9 cellular contexts compared by ENCODE assay signal in the genomic region with DNA sequence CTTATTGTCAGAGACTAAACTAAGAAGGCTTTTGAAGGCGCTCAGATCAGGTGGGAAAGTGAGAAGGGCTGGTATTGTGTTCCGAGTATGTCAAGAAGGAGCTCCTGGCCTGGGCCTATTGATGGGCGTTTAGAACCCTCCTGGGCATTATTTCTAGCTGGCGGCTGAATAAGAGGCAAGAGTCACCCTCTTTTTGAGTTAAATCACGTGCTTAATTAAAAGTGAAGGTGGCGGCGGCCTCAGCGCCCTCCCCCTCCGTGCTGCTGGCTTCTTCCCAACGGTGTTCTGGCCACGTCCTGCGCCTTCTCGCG. TPM values are rescaled to one million over a fixed set of nuclear protein-coding genes. Genes with fewer than 3 reads are reported as not detected.
A peak's percentile ranks its signal among the peaks of the same experiment; 100 is the strongest.
DNase-seq lines count a peak whose midpoint lies in the region; ATAC-seq, FAIRE-seq and TF ChIP-seq lines count a peak whose summit lies in the region.
"Had no signal": no experiment of that assay in that cellular context is flagged by ENCODE, and none has a peak within 500 bp of the region (broad histone marks: within the 10 kb centered on the region; RNA-seq: fewer than 3 reads in every experiment).

No MANE protein-coding gene starts in this region.

- H3K27me3 Mint-ChIP-seq in astrocyte (ENCODE audit: low read depth, unreplicated experiment), result peaks cover 30% of the 10 kb centered on the region

- no peak for FAIRE-seq in astrocyte (lab: Jason Lieb, UNC)

- no peak overlapping the region for H3K27ac Mint-ChIP-seq in astrocyte (ENCODE audit: unreplicated experiment)

- no peak overlapping the region for H3K9ac ChIP-seq in astrocyte (ENCODE audit: low read length)

- H3K36me3 ChIP-seq in H7 (replicated peaks; ENCODE audit: control insufficient read depth, insufficient read depth, low read length) (no peaks in the 10 kb centered on the region), astrocyte (ENCODE audit: insufficient read depth, low read length) (no peaks in the 10 kb centered on the region)
- H3K36me3 ChIP-seq: SJSA1 had no signal

- no peaks in the 10 kb centered on the region for H3K4me1 Mint-ChIP-seq in astrocyte (ENCODE audit: low read depth, unreplicated experiment)

- H3K4me3 ChIP-seq in H7 (ENCODE audit: insufficient read depth, low read depth, low read length) (peak overlapping the region; percentile 46), astrocyte (ENCODE audit: insufficient read depth, low read depth, low read length) (peak overlapping the region; percentile 46), mononuclear cell (ENCODE audit: low read length) (peak overlapping the region; percentile 45)

- H3K9me3 Mint-ChIP-seq in astrocyte (ENCODE audit: unreplicated experiment), result peaks cover 16% of the 10 kb centered on the region

- H3K9me3 ChIP-seq in astrocyte (ENCODE audit: insufficient read depth, low read depth, low read length) (peaks cover 3% of the 10 kb centered on the region), mononuclear cell (ENCODE audit: low read depth, low read length) (peaks cover 14% of the 10 kb centered on the region)

- H3K4me1 ChIP-seq in astrocyte (ENCODE audit: insufficient read depth, low read length), result peaks cover 5% of the 10 kb centered on the region
- H3K4me1 ChIP-seq in mononuclear cell (ENCODE audit: insufficient read depth, low read length), result peaks cover 28% of the 10 kb centered on the region

- peak overlapping the region; percentile 77 for H3K4me2 ChIP-seq in astrocyte (ENCODE audit: low read length)

- peak overlapping the region; percentile 75 for H3K4me3 Mint-ChIP-seq in astrocyte (ENCODE audit: unreplicated experiment)

- H2AFZ ChIP-seq in astrocyte (ENCODE audit: low read depth, low read length), result peak overlapping the region; percentile 56

- H3K27me3 ChIP-seq in H7 (ENCODE audit: control insufficient read depth, insufficient read depth, low read length) (peaks cover 52% of the 10 kb centered on the region), astrocyte (ENCODE audit: insufficient read depth, low read length) (peaks cover 69% of the 10 kb centered on the region), mononuclear cell (ENCODE audit: insufficient read depth, low read length) (peaks cover 83% of the 10 kb centered on the region)

- ATAC-seq in HG03439 (IDR thresholded peaks at IDR 0.05; ENCODE audit: unreplicated experiment), result no peak
- ATAC-seq in HG03520 (IDR thresholded peaks at IDR 0.05; ENCODE audit: unreplicated experiment), result no peak

- H3K27ac ChIP-seq in 22Rv1 (peak overlapping the region; percentile 83), astrocyte (ENCODE audit: low read depth, low read length) (no peak overlapping the region)
- H3K27ac ChIP-seq: SJSA1 had no signal

- H3K79me2 ChIP-seq in astrocyte (ENCODE audit: insufficient read depth, low read length), result no peaks in the 10 kb centered on the region

- peaks cover 2% of the 10 kb centered on the region for H3K36me3 Mint-ChIP-seq in astrocyte (ENCODE audit: low read depth, unreplicated experiment)

- H4K20me1 ChIP-seq in astrocyte (ENCODE audit: insufficient read depth, low read length), result peaks cover 5% of the 10 kb centered on the region

- TF ChIP-seq CTCF in 22Rv1 (IDR thresholded peaks at IDR 0.05) (no peak), astrocyte (IDR thresholded peaks at IDR 0.05; ENCODE audit: insufficient read depth, low read depth, low read length) (no peak)

- DNase-seq in H7, result no peak
- DNase-seq in astrocyte (ENCODE audit: low read depth), result no peak
- DNase-seq in pons (ENCODE audit: low spot score), result no peak
- DNase-seq in HT-29 (ENCODE audit: low spot score), result no peak

RNA-seq across cellular contexts. Expression of gene GNS, which starts 21.0 kb away (rescaled TPM):
- 27.5 and 34.7 TPM in 2 replicates for total RNA-seq in H7 (2014; rRNA removed; shearing (Covaris generic))
- 106 and 109 TPM in 2 replicates for total RNA-seq in astrocyte
- 126 TPM for total RNA-seq in mononuclear cell
- total RNA-seq in HT-29 (2014; rRNA removed; shearing (Covaris generic)), result 36.4 and 41.5 TPM in 2 replicates

RNA-seq across cellular contexts. Expression of gene TBC1D30, which starts 44.3 kb away (rescaled TPM):
- 0.62 and 1.4 TPM in 2 replicates for total RNA-seq in H7 (2014; rRNA removed; shearing (Covaris generic))
- total RNA-seq in astrocyte (1.2 TPM in 2 replicates), mononuclear cell (2.4 TPM)
- total RNA-seq in HT-29 (2014; rRNA removed; shearing (Covaris generic)), result 44.7 and 46.2 TPM in 2 replicates
- total RNA-seq: SJSA1 had no signal

Comparison
In these comparisons a context has a peak if more than half of its experiments do, and no peak if none do; other contexts are left out.
1. RNA of gene TBC1D30, which starts 44.3 kb away (total RNA-seq): 44.7 to 46.2 TPM in HT-29; 2.4 TPM in mononuclear cell (single experiment), 1.2 TPM in astrocyte and 0.62 to 1.4 TPM in H7; every median in the first group is over 10 times any median in the second.
2. Peak in every context shown above with its lines, with median percentiles within 50 percentile points of each other: H3K4me3 ChIP-seq.